Comparison of ENCODE assay signal across 8 cellular contexts in the genomic region with DNA sequence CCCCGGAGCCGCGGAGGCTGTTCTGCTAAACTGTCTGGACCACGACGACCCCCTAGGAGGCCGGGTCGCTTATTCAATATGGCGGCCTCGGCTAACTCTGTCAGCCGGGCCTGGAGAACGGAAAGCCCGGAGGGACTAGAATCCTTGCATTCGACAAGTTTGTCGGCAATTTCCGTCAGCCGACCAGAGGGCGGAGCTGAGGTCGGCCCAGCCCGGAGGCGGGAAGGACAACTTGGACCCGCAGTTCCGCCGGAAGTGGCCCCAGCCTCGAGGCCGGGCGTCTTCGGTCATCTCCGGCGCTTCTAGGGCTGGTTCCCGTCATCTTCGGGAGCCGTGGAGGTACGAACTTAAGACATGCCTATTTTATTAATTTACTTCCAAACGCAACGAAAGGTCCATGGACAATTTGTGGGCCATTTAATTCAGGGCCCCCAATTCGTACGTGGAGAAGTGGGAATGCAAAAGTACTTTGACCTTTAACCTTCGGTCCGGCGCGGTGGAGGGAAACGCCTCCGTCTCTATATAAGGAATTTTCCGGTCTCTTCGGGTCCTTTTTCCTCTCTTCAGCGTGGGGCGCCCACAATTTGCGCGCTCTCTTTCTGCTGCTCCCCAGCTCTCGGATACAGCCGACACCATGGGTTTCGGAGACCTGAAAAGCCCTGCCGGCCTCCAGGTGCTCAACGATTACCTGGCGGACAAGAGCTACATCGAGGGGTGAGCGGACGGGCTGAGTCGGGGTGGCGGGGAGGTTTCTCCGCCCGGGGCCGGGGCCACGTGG. TPM values are rescaled to one million over a fixed set of nuclear protein-coding genes. Genes with fewer than 3 reads are reported as not detected.
A peak's percentile ranks its signal among the peaks of the same experiment; 100 is the strongest.
DNase-seq lines count a peak whose midpoint lies in the region; ATAC-seq and TF ChIP-seq lines count a peak whose summit lies in the region.

A gene (plus strand): TSS at position 550 of the 778 bp plus-strand sequence. CDS start 85 bp downstream, at position 635.
A gene (minus strand): TSS at position 99 of the 778 bp plus-strand sequence. CDS start 5,766 bp downstream, outside the sequence.

- TF ChIP-seq CTCF in GM10248 (IDR thresholded peaks at IDR 0.05; ENCODE audit: control extremely low read depth, extremely low read depth, low read depth, missing control alignments): no peak

- H3K27ac ChIP-seq in temporal lobe (ENCODE audit: low read depth, low read length): peak within 1 kb of the TSS; percentile 88

- peak within 1 kb of the TSS; percentile 98 for H3K4me3 Mint-ChIP-seq in activated naive CD8-positive, alpha-beta T cell

- H3K4me1 Mint-ChIP-seq in activated naive CD8-positive, alpha-beta T cell (ENCODE audit: low read depth): peaks cover 55% of the 10 kb centered on the region

- POLR2A ChIA-PET in GM10248 (lab: Yijun Ruan, JAX): interaction anchor here (0.6 to 1.4 kb wide), 3 partner anchors 9 to 1073 kb away, joined by 3 to 4 read pairs (median 4); no protein-coding TSS in a partner anchor

- H3K27ac Mint-ChIP-seq in activated naive CD8-positive, alpha-beta T cell: peak within 1 kb of the TSS; percentile 99

- no peaks in the 10 kb centered on the region for H3K27me3 Mint-ChIP-seq in activated naive CD8-positive, alpha-beta T cell

- ATAC-seq in HG02623 (IDR thresholded peaks at IDR 0.05; ENCODE audit: unreplicated experiment): peak; percentile 86

- DNase-seq in GM10248 (ENCODE audit: extremely low spot score) (peak; percentile 97), NCI-H1105 (lab: John Stamatoyannopoulos, UW) (peak; percentile 95), SKM-1 treated with dmso at 0.1 percent for 144 hours (lab: John Stamatoyannopoulos, UW; ENCODE audit: unreplicated experiment) (peak; percentile 98), glomerular endothelial cell (ENCODE audit: extremely low read depth, low read depth, low spot score) (peak; percentile 86), occipital lobe (lab: John Stamatoyannopoulos, UW) (peak; percentile 97)

- H3K9me3 Mint-ChIP-seq in activated naive CD8-positive, alpha-beta T cell (ENCODE audit: low read depth): no peaks in the 10 kb centered on the region

- peaks cover 27% of the 10 kb centered on the region for H3K36me3 Mint-ChIP-seq in activated naive CD8-positive, alpha-beta T cell

- CTCF ChIA-PET in GM10248 (lab: Yijun Ruan, JAX): interaction anchor here (0.6 to 1.6 kb wide), 3 partner anchors 14 to 73 kb away, joined by 3 to 5 read pairs (median 3); a partner anchor contains a TSS

RNA-seq across cellular contexts. Expression of the first gene that starts in this region (rescaled TPM):
- total RNA-seq in glomerular endothelial cell (290 and 440 TPM in 2 replicates), occipital lobe (522 TPM), temporal lobe (360 TPM)

RNA-seq across cellular contexts. Expression of the second gene that starts in this region (rescaled TPM):
- total RNA-seq in glomerular endothelial cell: 77.6 and 84.8 TPM in 2 replicates
- total RNA-seq in occipital lobe: 127 TPM
- total RNA-seq in temporal lobe: 85.8 TPM

Comparison
In these comparisons a context has a peak if more than half of its experiments do, and no peak if none do; other contexts are left out.
1. Peak in every context shown above with its lines: DNase-seq, ATAC-seq and H3K27ac ChIP-seq.